1 cellular context compared by ENCODE assay signal in the genomic region with DNA sequence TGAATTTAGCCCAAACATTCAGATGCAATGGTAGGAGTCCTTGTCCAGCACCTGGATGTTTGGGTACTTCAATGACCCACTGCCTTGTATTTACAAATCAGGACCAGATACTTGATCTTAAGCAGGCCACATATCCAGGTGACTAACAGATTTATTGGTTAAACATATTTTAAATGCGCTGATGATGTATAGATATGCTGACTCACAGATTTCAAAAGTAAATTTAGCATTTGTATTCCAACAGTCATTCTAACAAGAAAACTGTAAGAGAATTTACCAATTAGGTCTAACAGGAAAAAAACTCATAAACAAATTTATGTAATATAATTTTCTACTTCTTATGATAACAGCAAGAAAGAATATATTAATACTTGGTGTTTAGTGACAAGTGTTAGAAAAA.
TF ChIP-seq lines count a peak whose summit lies in the region.

No MANE protein-coding gene starts in this region.

TF ChIP-seq in HepG2, 621 proteins besides CTCF, POLR2A, EP300 and RAD21:
- no peak for TF ChIP-seq SNRNP70 (IDR thresholded peaks at IDR 0.05; ENCODE audit: low read depth, low read length)
- 0 out of 2 replicates have a peak, but pooled peaks have one; percentile 43 for TF ChIP-seq MAFF (IDR thresholded peaks at IDR 0.05; ENCODE audit: low read depth, low read length)
- TF ChIP-seq SIN3B (IDR thresholded peaks at IDR 0.05; ENCODE audit: low read length) = no peak
- no peak for TF ChIP-seq GZF1 (CRISPR knock-in tag; IDR thresholded peaks at IDR 0.05)
- TF ChIP-seq ZSCAN25 (CRISPR knock-in tag; IDR thresholded peaks at IDR 0.05) = no peak
- peak; percentile 45 to 72 for TF ChIP-seq MAFK (conservative IDR thresholded peaks at IDR 0.05 in 1 of 2, IDR thresholded peaks at IDR 0.05 in 1 of 2; ENCODE audit: low read length in 2 of 2)
TF ChIP-seq in HepG2: peak in this region for 2.
